1 cellular context compared by ENCODE assay signal in genomic region chr20:31720486-31721407, GRCh38.
TF ChIP-seq lines count a peak whose summit lies in the region.

No MANE protein-coding gene starts in this region.

TF ChIP-seq in HepG2, 621 proteins besides CTCF, POLR2A, EP300 and RAD21 (continued from another document and continues in another):
- TF ChIP-seq TRIM22 (IDR thresholded peaks at IDR 0.05) (no peak), DR1 (CRISPR knock-in tag; IDR thresholded peaks at IDR 0.05) (peak; percentile 61; the same call in 1 of the 2 replicates), ZNF496 (CRISPR knock-in tag; IDR thresholded peaks at IDR 0.05; ENCODE audit: insufficient replicate concordance) (no peak), EEA1 (CRISPR knock-in tag; IDR thresholded peaks at IDR 0.05; ENCODE audit: borderline replicate concordance) (no peak), ZNF768 (CRISPR knock-in tag; IDR thresholded peaks at IDR 0.05) (peak; percentile 56; the same call in 1 of the 2 replicates), PHF8 (CRISPR knock-in tag; IDR thresholded peaks at IDR 0.05) (peak; percentile 73), ZBTB3 (CRISPR knock-in tag; IDR thresholded peaks at IDR 0.05; ENCODE audit: borderline replicate concordance, low read depth) (no peak; the same call in 1 of the 2 replicates), ZNF792 (CRISPR knock-in tag; IDR thresholded peaks at IDR 0.05) (peak; percentile 77; the same call in 1 of the 2 replicates), NFE2 (CRISPR knock-in tag; IDR thresholded peaks at IDR 0.05) (peak; percentile 76; the same call in 1 of the 2 replicates), TMF1 (CRISPR knock-in tag; IDR thresholded peaks at IDR 0.05; ENCODE audit: low read depth) (no peak; the same call in none of the 2 replicates), ZNF34 (CRISPR knock-in tag; IDR thresholded peaks at IDR 0.05; ENCODE audit: borderline replicate concordance) (no peak; the same call in 1 of the 2 replicates), NR2C2 (CRISPR knock-in tag; IDR thresholded peaks at IDR 0.05; ENCODE audit: borderline replicate concordance) (peak; percentile 39; the same call in 1 of the 2 replicates), SIN3B (IDR thresholded peaks at IDR 0.05; ENCODE audit: low read length) (no peak), ZNF296 (CRISPR knock-in tag; conservative IDR thresholded peaks at IDR 0.05) (peak; percentile 19; the same call in 1 of the 2 replicates), YEATS4 (CRISPR knock-in tag; IDR thresholded peaks at IDR 0.05; ENCODE audit: borderline replicate concordance) (peak; percentile 83; the same call in 1 of the 2 replicates), NCOA1 (CRISPR knock-in tag; IDR thresholded peaks at IDR 0.05) (peak; percentile 99), MTF2 (CRISPR knock-in tag; IDR thresholded peaks at IDR 0.05; ENCODE audit: borderline replicate concordance) (peak; percentile 49; the same call in 1 of the 2 replicates), ZNF331 (CRISPR knock-in tag; IDR thresholded peaks at IDR 0.05) (peak; percentile 91), ZFP36 (IDR thresholded peaks at IDR 0.05; ENCODE audit: borderline replicate concordance, low read depth, low read length, partially characterized antibody) (peak; percentile 7), ZUFSP (CRISPR knock-in tag; IDR thresholded peaks at IDR 0.05; ENCODE audit: borderline replicate concordance) (no peak), ZNF18 (CRISPR knock-in tag; IDR thresholded peaks at IDR 0.05; ENCODE audit: insufficient replicate concordance) (peak; percentile 92), ZNF644 (CRISPR knock-in tag; IDR thresholded peaks at IDR 0.05; ENCODE audit: low read depth) (peak; percentile 93), PRDM15 (CRISPR knock-in tag; IDR thresholded peaks at IDR 0.05) (no peak), SALL1 (CRISPR knock-in tag; IDR thresholded peaks at IDR 0.05) (peak; percentile 99), ZKSCAN1 (IDR thresholded peaks at IDR 0.05; ENCODE audit: low read length) (peak; percentile 51; the same call in 1 of the 2 replicates), MED1 (CRISPR knock-in tag; IDR thresholded peaks at IDR 0.05) (peak; percentile 99), STAG1 (CRISPR knock-in tag; IDR thresholded peaks at IDR 0.05) (peak; percentile 49), NFATC3 (CRISPR knock-in tag; IDR thresholded peaks at IDR 0.05) (no peak), ZBTB14 (CRISPR knock-in tag; IDR thresholded peaks at IDR 0.05) (peak; percentile 56; the same call in 1 of the 2 replicates), NR1H2 (CRISPR knock-in tag; IDR thresholded peaks at IDR 0.05; ENCODE audit: borderline replicate concordance, low read depth) (no peak; the same call in 1 of the 2 replicates), ZNF652 (CRISPR knock-in tag; IDR thresholded peaks at IDR 0.05; ENCODE audit: borderline replicate concordance, low read depth) (peak; percentile 64; the same call in 1 of the 2 replicates), E2F2 (CRISPR knock-in tag; IDR thresholded peaks at IDR 0.05; ENCODE audit: borderline replicate concordance) (peak; percentile 62; the same call in 1 of the 2 replicates), AGO1 (IDR thresholded peaks at IDR 0.05; ENCODE audit: low read depth, low read length, poor library complexity, severe bottlenecking) (no peak), ZNF773 (CRISPR knock-in tag; IDR thresholded peaks at IDR 0.05; ENCODE audit: borderline replicate concordance) (0 out of 2 replicates have a peak, but pooled peaks have one; percentile 41), ZSCAN9 (CRISPR knock-in tag; IDR thresholded peaks at IDR 0.05; ENCODE audit: borderline replicate concordance) (peak; percentile 60; the same call in 1 of the 2 replicates)
- TF ChIP-seq, protein P1, sequence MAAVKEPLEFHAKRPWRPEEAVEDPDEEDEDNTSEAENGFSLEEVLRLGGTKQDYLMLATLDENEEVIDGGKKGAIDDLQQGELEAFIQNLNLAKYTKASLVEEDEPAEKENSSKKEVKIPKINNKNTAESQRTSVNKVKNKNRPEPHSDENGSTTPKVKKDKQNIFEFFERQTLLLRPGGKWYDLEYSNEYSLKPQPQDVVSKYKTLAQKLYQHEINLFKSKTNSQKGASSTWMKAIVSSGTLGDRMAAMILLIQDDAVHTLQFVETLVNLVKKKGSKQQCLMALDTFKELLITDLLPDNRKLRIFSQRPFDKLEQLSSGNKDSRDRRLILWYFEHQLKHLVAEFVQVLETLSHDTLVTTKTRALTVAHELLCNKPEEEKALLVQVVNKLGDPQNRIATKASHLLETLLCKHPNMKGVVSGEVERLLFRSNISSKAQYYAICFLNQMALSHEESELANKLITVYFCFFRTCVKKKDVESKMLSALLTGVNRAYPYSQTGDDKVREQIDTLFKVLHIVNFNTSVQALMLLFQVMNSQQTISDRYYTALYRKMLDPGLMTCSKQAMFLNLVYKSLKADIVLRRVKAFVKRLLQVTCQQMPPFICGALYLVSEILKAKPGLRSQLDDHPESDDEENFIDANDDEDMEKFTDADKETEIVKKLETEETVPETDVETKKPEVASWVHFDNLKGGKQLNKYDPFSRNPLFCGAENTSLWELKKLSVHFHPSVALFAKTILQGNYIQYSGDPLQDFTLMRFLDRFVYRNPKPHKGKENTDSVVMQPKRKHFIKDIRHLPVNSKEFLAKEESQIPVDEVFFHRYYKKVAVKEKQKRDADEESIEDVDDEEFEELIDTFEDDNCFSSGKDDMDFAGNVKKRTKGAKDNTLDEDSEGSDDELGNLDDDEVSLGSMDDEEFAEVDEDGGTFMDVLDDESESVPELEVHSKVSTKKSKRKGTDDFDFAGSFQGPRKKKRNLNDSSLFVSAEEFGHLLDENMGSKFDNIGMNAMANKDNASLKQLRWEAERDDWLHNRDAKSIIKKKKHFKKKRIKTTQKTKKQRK (IDR thresholded peaks at IDR 0.05; ENCODE audit: low read length): no peak
- TF ChIP-seq, protein P2, sequence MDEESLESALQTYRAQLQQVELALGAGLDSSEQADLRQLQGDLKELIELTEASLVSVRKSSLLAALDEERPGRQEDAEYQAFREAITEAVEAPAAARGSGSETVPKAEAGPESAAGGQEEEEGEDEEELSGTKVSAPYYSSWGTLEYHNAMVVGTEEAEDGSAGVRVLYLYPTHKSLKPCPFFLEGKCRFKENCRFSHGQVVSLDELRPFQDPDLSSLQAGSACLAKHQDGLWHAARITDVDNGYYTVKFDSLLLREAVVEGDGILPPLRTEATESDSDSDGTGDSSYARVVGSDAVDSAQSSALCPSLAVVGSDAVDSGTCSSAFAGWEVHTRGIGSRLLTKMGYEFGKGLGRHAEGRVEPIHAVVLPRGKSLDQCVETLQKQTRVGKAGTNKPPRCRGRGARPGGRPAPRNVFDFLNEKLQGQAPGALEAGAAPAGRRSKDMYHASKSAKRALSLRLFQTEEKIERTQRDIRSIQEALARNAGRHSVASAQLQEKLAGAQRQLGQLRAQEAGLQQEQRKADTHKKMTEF (CRISPR knock-in tag; IDR thresholded peaks at IDR 0.05): peak; percentile 72; the same call in 1 of the 2 replicates
- TF ChIP-seq, protein P3, sequence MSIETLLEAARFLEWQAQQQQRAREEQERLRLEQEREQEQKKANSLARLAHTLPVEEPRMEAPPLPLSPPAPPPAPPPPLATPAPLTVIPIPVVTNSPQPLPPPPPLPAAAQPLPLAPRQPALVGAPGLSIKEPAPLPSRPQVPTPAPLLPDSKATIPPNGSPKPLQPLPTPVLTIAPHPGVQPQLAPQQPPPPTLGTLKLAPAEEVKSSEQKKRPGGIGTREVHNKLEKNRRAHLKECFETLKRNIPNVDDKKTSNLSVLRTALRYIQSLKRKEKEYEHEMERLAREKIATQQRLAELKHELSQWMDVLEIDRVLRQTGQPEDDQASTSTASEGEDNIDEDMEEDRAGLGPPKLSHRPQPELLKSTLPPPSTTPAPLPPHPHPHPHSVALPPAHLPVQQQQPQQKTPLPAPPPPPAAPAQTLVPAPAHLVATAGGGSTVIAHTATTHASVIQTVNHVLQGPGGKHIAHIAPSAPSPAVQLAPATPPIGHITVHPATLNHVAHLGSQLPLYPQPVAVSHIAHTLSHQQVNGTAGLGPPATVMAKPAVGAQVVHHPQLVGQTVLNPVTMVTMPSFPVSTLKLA (IDR thresholded peaks at IDR 0.05): peak; percentile 40; the same call in 1 of the 2 replicates
- TF ChIP-seq, protein P4, sequence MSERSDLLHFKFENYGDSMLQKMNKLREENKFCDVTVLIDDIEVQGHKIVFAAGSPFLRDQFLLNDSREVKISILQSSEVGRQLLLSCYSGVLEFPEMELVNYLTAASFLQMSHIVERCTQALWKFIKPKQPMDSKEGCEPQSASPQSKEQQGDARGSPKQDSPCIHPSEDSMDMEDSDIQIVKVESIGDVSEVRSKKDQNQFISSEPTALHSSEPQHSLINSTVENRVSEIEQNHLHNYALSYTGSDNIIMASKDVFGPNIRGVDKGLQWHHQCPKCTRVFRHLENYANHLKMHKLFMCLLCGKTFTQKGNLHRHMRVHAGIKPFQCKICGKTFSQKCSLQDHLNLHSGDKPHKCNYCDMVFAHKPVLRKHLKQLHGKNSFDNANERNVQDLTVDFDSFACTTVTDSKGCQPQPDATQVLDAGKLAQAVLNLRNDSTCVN (CRISPR knock-in tag; IDR thresholded peaks at IDR 0.05; ENCODE audit: borderline replicate concordance): peak; percentile 44; the same call in 1 of the 2 replicates
- TF ChIP-seq, protein P5, sequence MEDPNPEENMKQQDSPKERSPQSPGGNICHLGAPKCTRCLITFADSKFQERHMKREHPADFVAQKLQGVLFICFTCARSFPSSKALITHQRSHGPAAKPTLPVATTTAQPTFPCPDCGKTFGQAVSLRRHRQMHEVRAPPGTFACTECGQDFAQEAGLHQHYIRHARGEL (CRISPR knock-in tag; IDR thresholded peaks at IDR 0.05): no peak
